1 cellular context compared by ENCODE assay signal in genomic region chr7:55018361-55019328, GRCh38.
TF ChIP-seq lines count a peak whose summit lies in the region.

EGFR (plus strand) TSS chr7:55019017; CDS start chr7:55019278, 261 bp downstream.

TF ChIP-seq in SK-N-SH, 30 proteins besides CTCF, POLR2A, EP300 and RAD21 (continued from another document):
- TF ChIP-seq ZBTB33 (IDR thresholded peaks at IDR 0.05; ENCODE audit: borderline replicate concordance, low read depth) (no peak), POLR2AphosphoS5 (IDR thresholded peaks at IDR 0.05; ENCODE audit: low read depth, low read length) (peak; percentile 55; the same call in 1 of the 2 replicates), TCF12 (IDR thresholded peaks at IDR 0.05) (no peak), TEAD4 (IDR thresholded peaks at IDR 0.05; ENCODE audit: borderline replicate concordance, insufficient read depth) (no peak), CHD2 (IDR thresholded peaks at IDR 0.05; ENCODE audit: low read length, partially characterized antibody) (no peak), YY1 (IDR thresholded peaks at IDR 0.05; ENCODE audit: low read depth) (no peak), RCOR1 (IDR thresholded peaks at IDR 0.05; ENCODE audit: low read length) (no peak), SMC3 (IDR thresholded peaks at IDR 0.05; ENCODE audit: low read depth, low read length) (no peak; the same call in 1 of the 2 replicates), MEF2A (IDR thresholded peaks at IDR 0.05; ENCODE audit: borderline replicate concordance, low read depth) (no peak), REST (IDR thresholded peaks at IDR 0.05; ENCODE audit: low read depth, low read length) (no peak), EZH2phosphoT487 (IDR thresholded peaks at IDR 0.05; ENCODE audit: borderline replicate concordance, low read depth) (no peak), RFX5 (IDR thresholded peaks at IDR 0.05; ENCODE audit: low read length) (no peak), USF2 (IDR thresholded peaks at IDR 0.05; ENCODE audit: borderline replicate concordance, low read depth, low read length) (no peak), SIN3A (IDR thresholded peaks at IDR 0.05; ENCODE audit: borderline replicate concordance, low read depth, low read length) (0 out of 2 replicates have a peak, but pooled peaks have one; percentile 14)
